In the genomic region with DNA sequence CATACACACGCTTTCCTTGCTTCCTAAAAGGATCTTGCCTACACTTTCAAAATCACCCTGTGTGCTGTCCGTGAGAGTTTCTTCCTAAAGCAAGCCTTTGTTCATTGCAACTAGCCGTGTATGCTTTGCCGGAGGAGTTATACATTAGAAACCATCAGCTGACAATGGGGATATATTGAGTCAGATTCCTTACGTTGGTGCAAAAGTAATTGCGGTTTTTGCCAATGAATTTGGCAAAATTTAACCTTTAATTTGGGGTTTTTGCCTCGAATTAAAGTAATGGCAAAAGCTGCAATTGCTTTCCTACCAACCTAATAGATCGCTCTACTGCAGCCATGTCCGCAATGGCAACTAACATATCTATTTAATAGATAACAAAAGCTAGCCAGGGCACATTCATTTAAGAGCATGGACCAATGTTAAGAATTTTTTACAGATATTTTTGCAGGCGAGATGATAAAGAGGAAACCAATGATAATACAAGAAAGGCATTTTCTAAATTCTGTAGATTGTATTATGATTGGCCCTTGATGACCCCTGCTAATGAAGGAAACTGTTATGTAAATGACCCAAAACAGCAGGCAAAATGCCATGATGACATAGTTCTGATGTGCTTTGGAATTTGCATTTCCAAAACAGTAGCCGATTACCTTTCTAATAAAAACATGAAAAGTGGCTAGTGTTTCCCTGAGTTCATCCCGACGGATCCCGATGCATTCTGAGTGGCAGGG, we compare ENCODE assay signal across 1 cellular context.
TF ChIP-seq lines count a peak whose summit lies in the region.

No MANE protein-coding gene starts in this region.

TF ChIP-seq in GM23338, 12 proteins besides CTCF, POLR2A, EP300 and RAD21 (continued from another document):
- TF ChIP-seq, protein P1, sequence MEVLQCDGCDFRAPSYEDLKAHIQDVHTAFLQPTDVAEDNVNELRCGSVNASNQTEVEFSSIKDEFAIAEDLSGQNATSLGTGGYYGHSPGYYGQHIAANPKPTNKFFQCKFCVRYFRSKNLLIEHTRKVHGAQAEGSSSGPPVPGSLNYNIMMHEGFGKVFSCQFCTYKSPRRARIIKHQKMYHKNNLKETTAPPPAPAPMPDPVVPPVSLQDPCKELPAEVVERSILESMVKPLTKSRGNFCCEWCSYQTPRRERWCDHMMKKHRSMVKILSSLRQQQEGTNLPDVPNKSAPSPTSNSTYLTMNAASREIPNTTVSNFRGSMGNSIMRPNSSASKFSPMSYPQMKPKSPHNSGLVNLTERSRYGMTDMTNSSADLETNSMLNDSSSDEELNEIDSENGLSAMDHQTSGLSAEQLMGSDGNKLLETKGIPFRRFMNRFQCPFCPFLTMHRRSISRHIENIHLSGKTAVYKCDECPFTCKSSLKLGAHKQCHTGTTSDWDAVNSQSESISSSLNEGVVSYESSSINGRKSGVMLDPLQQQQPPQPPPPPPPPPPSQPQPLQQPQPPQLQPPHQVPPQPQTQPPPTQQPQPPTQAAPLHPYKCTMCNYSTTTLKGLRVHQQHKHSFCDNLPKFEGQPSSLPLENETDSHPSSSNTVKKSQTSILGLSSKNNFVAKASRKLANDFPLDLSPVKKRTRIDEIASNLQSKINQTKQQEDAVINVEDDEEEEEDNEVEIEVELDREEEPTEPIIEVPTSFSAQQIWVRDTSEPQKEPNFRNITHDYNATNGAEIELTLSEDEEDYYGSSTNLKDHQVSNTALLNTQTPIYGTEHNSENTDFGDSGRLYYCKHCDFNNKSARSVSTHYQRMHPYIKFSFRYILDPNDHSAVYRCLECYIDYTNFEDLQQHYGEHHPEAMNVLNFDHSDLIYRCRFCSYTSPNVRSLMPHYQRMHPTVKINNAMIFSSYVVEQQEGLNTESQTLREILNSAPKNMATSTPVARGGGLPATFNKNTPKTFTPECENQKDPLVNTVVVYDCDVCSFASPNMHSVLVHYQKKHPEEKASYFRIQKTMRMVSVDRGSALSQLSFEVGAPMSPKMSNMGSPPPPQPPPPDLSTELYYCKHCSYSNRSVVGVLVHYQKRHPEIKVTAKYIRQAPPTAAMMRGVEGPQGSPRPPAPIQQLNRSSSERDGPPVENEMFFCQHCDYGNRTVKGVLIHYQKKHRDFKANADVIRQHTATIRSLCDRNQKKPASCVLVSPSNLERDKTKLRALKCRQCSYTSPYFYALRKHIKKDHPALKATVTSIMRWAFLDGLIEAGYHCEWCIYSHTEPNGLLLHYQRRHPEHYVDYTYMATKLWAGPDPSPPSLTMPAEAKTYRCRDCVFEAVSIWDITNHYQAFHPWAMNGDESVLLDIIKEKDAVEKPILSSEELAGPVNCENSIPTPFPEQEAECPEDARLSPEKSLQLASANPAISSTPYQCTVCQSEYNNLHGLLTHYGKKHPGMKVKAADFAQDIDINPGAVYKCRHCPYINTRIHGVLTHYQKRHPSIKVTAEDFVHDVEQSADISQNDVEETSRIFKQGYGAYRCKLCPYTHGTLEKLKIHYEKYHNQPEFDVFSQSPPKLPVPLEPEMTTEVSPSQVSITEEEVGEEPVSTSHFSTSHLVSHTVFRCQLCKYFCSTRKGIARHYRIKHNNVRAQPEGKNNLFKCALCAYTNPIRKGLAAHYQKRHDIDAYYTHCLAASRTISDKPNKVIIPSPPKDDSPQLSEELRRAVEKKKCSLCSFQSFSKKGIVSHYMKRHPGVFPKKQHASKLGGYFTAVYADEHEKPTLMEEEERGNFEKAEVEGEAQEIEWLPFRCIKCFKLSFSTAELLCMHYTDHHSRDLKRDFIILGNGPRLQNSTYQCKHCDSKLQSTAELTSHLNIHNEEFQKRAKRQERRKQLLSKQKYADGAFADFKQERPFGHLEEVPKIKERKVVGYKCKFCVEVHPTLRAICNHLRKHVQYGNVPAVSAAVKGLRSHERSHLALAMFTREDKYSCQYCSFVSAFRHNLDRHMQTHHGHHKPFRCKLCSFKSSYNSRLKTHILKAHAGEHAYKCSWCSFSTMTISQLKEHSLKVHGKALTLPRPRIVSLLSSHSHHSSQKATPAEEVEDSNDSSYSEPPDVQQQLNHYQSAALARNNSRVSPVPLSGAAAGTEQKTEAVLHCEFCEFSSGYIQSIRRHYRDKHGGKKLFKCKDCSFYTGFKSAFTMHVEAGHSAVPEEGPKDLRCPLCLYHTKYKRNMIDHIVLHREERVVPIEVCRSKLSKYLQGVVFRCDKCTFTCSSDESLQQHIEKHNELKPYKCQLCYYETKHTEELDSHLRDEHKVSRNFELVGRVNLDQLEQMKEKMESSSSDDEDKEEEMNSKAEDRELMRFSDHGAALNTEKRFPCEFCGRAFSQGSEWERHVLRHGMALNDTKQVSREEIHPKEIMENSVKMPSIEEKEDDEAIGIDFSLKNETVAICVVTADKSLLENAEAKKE (CRISPR knock-in tag; IDR thresholded peaks at IDR 0.05): no peak
